30 cellular contexts compared by ENCODE assay signal in the genomic region with DNA sequence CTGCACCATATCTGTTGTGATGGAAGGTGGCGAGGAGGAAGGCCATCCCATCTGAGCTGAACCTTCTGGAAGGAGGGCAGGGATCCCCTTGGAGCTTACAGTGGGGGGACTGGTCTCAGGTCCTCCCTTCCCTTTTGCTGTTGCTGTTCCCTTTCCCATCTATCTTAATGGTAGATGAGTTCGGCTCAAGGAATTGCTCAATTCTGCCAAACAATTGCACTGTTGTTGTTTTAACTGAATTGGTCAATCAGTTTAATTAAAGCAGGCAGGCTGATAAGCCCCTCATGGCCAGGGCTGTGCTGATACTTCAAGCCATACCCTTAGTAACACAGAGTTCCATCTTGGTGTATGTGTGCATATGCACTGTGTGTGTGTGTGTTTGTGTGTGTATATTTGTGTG.
"Had no signal": no experiment of that assay in that cellular context is flagged by ENCODE, and none has a peak within 500 bp of the region (broad histone marks: within the 10 kb centered on the region; RNA-seq: fewer than 3 reads in every experiment).

No MANE protein-coding gene starts in this region.

- H3K36me3 ChIP-seq: lower lobe of right lung, neural progenitor cell, ovary, stomach, thyroid gland, upper lobe of right lung, uterus had no signal

- H3K9ac ChIP-seq: neural progenitor cell had no signal

- H3K27ac ChIP-seq: lower lobe of right lung, neural progenitor cell, ovary, skin epidermis, testis, thyroid gland, upper lobe of right lung, uterus had no signal

- H3K27ac Mint-ChIP-seq: mesothelial cell of epicardium; natural killer cell; nephron progenitor cell; neural progenitor cell; progenitor cell of endocrine pancreas; stimulated activated naive B cell treated with anti-CD40 and anti-IgM and Interleukin-4, amounts not matched to agents 10 μg/mL and 1 μg/mL and 100 μg/mL, for 72 hours had no signal

- H3K4me3 ChIP-seq: lower lobe of right lung, neural progenitor cell, ovary, skin epidermis, stomach, testis, thyroid gland, upper lobe of right lung, uterus had no signal

- DNase-seq: hippocampal formation; kidney glomerular epithelial cell; left cardiac atrium; left ventricle myocardium superior; lower lobe of right lung; mammary epithelial cell; mesendoderm; naive B cell; natural killer cell; nephron progenitor cell; ovary; right cardiac atrium; stimulated activated CD4-positive, alpha-beta T cell treated with anti-CD3 and anti-CD28 coated beads, Interleukin-12 subunit alpha, Interleukin-12 subunit beta, amount 100 ng/mL, for 4 hours; stimulated activated CD4-positive, alpha-beta T cell treated with anti-CD3 and anti-CD28 coated beads, Interleukin-15, amount 100 ng/mL, for 24 hours; stimulated activated CD4-positive, alpha-beta T cell treated with anti-CD3 and anti-CD28 coated beads, Interleukin-2, amount 100 ng/mL, for 24 hours; stimulated activated CD4-positive, alpha-beta T cell treated with anti-CD3 and anti-CD28 coated beads, Interleukin-4, amount 100 ng/mL, for 1 hour; stimulated activated naive B cell treated with anti-CD40 and anti-IgM and Interleukin-4, amounts not matched to agents 10 μg/mL and 1 μg/mL and 100 μg/mL, for 72 hours; stimulated activated naive CD8-positive, alpha-beta T cell treated with anti-CD3 and anti-CD28 coated beads, Interleukin-15, Interleukin-2, amounts not matched to agents 100 U/mL and 50 U/mL, for 24 hours; stomach; testis; thyroid gland; trophoblast cell; upper lobe of right lung; uterus had no signal

- H3K9me3 Mint-ChIP-seq: mesothelial cell of epicardium; naive B cell; natural killer cell; nephron progenitor cell; neural progenitor cell; stimulated activated naive B cell treated with anti-CD40 and anti-IgM and Interleukin-4, amounts not matched to agents 10 μg/mL and 1 μg/mL and 100 μg/mL, for 72 hours had no signal

- H3K36me3 Mint-ChIP-seq: mesothelial cell of epicardium; naive B cell; natural killer cell; neural progenitor cell; stimulated activated naive B cell treated with anti-CD40 and anti-IgM and Interleukin-4, amounts not matched to agents 10 μg/mL and 1 μg/mL and 100 μg/mL, for 72 hours had no signal

- H3K27me3 ChIP-seq: ovary, testis, thyroid gland had no signal

- H3K4me1 ChIP-seq: lower lobe of right lung, testis, thyroid gland had no signal

- H3K4me3 Mint-ChIP-seq: mesothelial cell of epicardium; naive B cell; natural killer cell; nephron progenitor cell; neural progenitor cell; stimulated activated naive B cell treated with anti-CD40 and anti-IgM and Interleukin-4, amounts not matched to agents 10 μg/mL and 1 μg/mL and 100 μg/mL, for 72 hours had no signal

- ATAC-seq: left cardiac atrium; left lobe of liver; left ventricle myocardium superior; lower lobe of right lung; natural killer cell; right cardiac atrium; sciatic nerve; stimulated activated naive B cell treated with anti-CD40 and anti-IgM and Interleukin-4, amounts not matched to agents 10 μg/mL and 1 μg/mL and 100 μg/mL, for 72 hours; stimulated activated naive CD8-positive, alpha-beta T cell treated with anti-CD3 and anti-CD28 coated beads, Interleukin-15, Interleukin-2, amounts not matched to agents 100 U/mL and 50 U/mL, for 24 hours; upper lobe of right lung had no signal

- H3K4me1 Mint-ChIP-seq: natural killer cell, neural progenitor cell had no signal

- H3K9me3 ChIP-seq: lower lobe of right lung, ovary, stomach, testis, thyroid gland, upper lobe of right lung, uterus had no signal

- H2AFZ ChIP-seq: neural progenitor cell had no signal
